25 cellular contexts compared by ENCODE assay signal in genomic region chr2:112110966-112111365, GRCh38.
"Had no signal": no experiment of that assay in that cellular context is flagged by ENCODE, and none has a peak within 500 bp of the region (broad histone marks: within the 10 kb centered on the region; RNA-seq: fewer than 3 reads in every experiment).

No MANE protein-coding gene starts in this region.

- H3K27ac ChIP-seq: coronary artery, esophagus squamous epithelium, gastrocnemius medialis, hepatocyte, neutrophil, pancreas, right lobe of liver, thoracic aorta, tibial nerve, upper lobe of left lung had no signal

- H3K4me1 ChIP-seq: esophagus squamous epithelium, gastrocnemius medialis, pancreas, right lobe of liver, tibial nerve, upper lobe of left lung had no signal

- H3K27me3 ChIP-seq: esophagus squamous epithelium, gastrocnemius medialis, hepatocyte, neutrophil, pancreas, right lobe of liver, tibial nerve, upper lobe of left lung had no signal

- H3K4me3 ChIP-seq: coronary artery, esophagus squamous epithelium, gastrocnemius medialis, hepatocyte, lung, pancreas, right lobe of liver, thoracic aorta, tibial nerve, upper lobe of left lung had no signal

- H3K4me2 ChIP-seq: hepatocyte had no signal

- H3K4me3 Mint-ChIP-seq: memory B cell; naive B cell; natural killer cell treated with Interleukin-12 subunit alpha and Interleukin-12 subunit beta and Interleukin-15 and Interleukin-18, amount 100 ng/mL, for 72 hours; neural crest cell; stimulated activated naive B cell treated with anti-CD40 and anti-IgM and Interleukin-4, amounts not matched to agents 10 μg/mL and 1 μg/mL and 100 μg/mL, for 72 hours; stimulated activated naive CD8-positive, alpha-beta T cell treated with anti-CD3 and anti-CD28 coated beads, Interleukin-15, Interleukin-2, amounts not matched to agents 100 ng/mL and 50 ng/mL, for 24 hours had no signal

- DNase-seq: dermis blood vessel endothelial cell; effector memory CD4-positive, alpha-beta T cell; erythroblast; esophagus squamous epithelium; gastrocnemius medialis; head of caudate nucleus; kidney; naive B cell; pancreas; right lobe of liver; small intestine; stimulated activated CD4-positive, alpha-beta T cell treated with anti-CD3 and anti-CD28 coated beads, Interleukin-15, amount 100 ng/mL, for 24 hours; stimulated activated CD4-positive, alpha-beta T cell treated with anti-CD3 and anti-CD28 coated beads, Interleukin-2, amount 100 ng/mL, for 48 hours; stimulated activated naive B cell treated with anti-CD40 and anti-IgM and Interleukin-4, amounts not matched to agents 10 μg/mL and 1 μg/mL and 100 μg/mL, for 72 hours; upper lobe of left lung had no signal

- H3K79me2 ChIP-seq: hepatocyte had no signal

- H3K9me3 ChIP-seq: neutrophil, pancreas had no signal

- H3K4me1 Mint-ChIP-seq: memory B cell, naive B cell, neural crest cell had no signal

- H2AFZ ChIP-seq: hepatocyte had no signal

- H3K27ac Mint-ChIP-seq: natural killer cell treated with Interleukin-12 subunit alpha and Interleukin-12 subunit beta and Interleukin-15 and Interleukin-18, amount 100 ng/mL, for 72 hours; stimulated activated naive B cell treated with anti-CD40 and anti-IgM and Interleukin-4, amounts not matched to agents 10 μg/mL and 1 μg/mL and 100 μg/mL, for 72 hours; stimulated activated naive CD8-positive, alpha-beta T cell treated with anti-CD3 and anti-CD28 coated beads, Interleukin-15, Interleukin-2, amounts not matched to agents 100 ng/mL and 50 ng/mL, for 24 hours had no signal

- H3K27me3 Mint-ChIP-seq: memory B cell; naive B cell; natural killer cell treated with Interleukin-12 subunit alpha and Interleukin-12 subunit beta and Interleukin-15 and Interleukin-18, amount 100 ng/mL, for 72 hours; stimulated activated naive B cell treated with anti-CD40 and anti-IgM and Interleukin-4, amounts not matched to agents 10 μg/mL and 1 μg/mL and 100 μg/mL, for 72 hours; stimulated activated naive CD8-positive, alpha-beta T cell treated with anti-CD3 and anti-CD28 coated beads, Interleukin-15, Interleukin-2, amounts not matched to agents 100 ng/mL and 50 ng/mL, for 24 hours had no signal
